In the genomic region with DNA sequence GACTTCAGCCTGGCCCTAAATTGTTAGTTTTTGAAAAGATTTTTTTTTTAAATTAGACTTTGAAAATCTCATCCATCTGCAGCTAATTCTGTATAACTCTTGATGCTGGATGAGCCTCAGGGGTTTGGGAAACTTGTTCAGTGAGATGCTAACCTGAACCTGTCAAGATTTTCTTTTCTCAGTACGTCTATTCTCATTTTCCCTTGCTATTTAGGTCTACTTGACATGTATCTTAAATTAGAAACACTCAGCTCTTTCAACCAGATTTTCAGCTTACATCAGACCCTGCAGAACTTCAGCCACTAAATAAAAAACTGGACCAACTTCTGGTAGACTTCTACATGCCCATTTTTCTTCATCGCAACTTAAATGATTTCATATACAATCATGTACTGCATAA, we compare ENCODE assay signal across 16 cellular contexts.
DNase-seq lines count a peak whose midpoint lies in the region; ATAC-seq and TF ChIP-seq lines count a peak whose summit lies in the region.
"Had no signal": no experiment of that assay in that cellular context is flagged by ENCODE, and none has a peak within 500 bp of the region (broad histone marks: within the 10 kb centered on the region; RNA-seq: fewer than 3 reads in every experiment).

No MANE protein-coding gene starts in this region.

- intact Hi-C loops in prostate gland (cut with DNase I), result no loop called here

- no peak overlapping the region for H3K27ac ChIP-seq in prostate gland

- ATAC-seq in GM19035 (IDR thresholded peaks at IDR 0.05; ENCODE audit: unreplicated experiment) (peak; percentile 46), GM21529 (IDR thresholded peaks at IDR 0.05; ENCODE audit: unreplicated experiment) (peak; percentile 66), HG03025 (IDR thresholded peaks at IDR 0.05; ENCODE audit: low FRiP score, unreplicated experiment) (peak; percentile 72), GM21528 (IDR thresholded peaks at IDR 0.05; ENCODE audit: low FRiP score, unreplicated experiment) (no peak)
- ATAC-seq: Panc1 had no signal

- H3K27me3 ChIP-seq in prostate gland (replicated peaks; ENCODE audit: insufficient read depth), result no peaks in the 10 kb centered on the region

- no peaks in the 10 kb centered on the region for H3K36me3 ChIP-seq in prostate gland

- WGBS in prostate gland, result 92% methylated on average over 2 of the region's 2 CpGs

- no peaks in the 10 kb centered on the region for H3K9me3 ChIP-seq in prostate gland
- H3K9me3 ChIP-seq: Caco-2 had no signal

- no peak overlapping the region for H3K4me3 ChIP-seq in prostate gland

- peak; percentile 18 for DNase-seq in putamen (ENCODE audit: low spot score)
- DNase-seq in prostate gland (ENCODE audit: low spot score), result no peak
- no peak for DNase-seq in GM19240 (ENCODE audit: insufficient read length, low spot score)
- DNase-seq in activated CD4-positive, alpha-beta T cell treated with anti-CD3 and anti-CD28 coated beads for 48 hours, result no peak
- DNase-seq: Caco-2; CD4-positive, CD25-positive, alpha-beta regulatory T cell; DMS153; HCEC 1CT; NCI-H1417 treated with DMSO at 0.1 percent for 48 hours; NCI-H2029; NCI-H82 had no signal

- no peaks in the 10 kb centered on the region for H3K4me1 ChIP-seq in prostate gland (replicated peaks)
- H3K4me1 ChIP-seq: Caco-2 had no signal

- no peak for TF ChIP-seq CTCF in prostate gland (IDR thresholded peaks at IDR 0.05)

- no peak for TF ChIP-seq POLR2A in prostate gland (IDR thresholded peaks at IDR 0.05)
